In the genomic region with DNA sequence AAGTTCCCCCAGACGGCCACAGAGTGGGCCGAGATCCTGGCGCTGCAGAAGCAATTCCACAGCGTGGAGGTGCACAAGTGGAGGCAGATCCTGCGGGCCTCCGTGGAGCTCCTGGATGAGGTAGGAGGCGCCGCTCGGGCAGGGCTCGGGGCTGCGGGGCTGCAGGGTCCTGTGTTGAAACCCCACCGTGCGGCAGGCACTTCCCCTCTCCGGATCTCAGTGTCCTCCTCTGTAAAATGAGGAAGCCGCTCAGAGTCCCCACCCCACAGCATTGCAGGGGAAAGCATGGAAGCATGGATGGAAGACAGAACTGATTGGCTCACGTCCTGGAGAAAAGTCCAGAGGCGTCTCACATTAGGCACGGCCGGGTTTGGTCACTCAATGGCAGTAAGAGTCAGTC, we compare ENCODE assay signal across 13 cellular contexts. TPM values are rescaled to one million over a fixed set of nuclear protein-coding genes. Genes with fewer than 3 reads are reported as not detected.
"Had no signal": no experiment of that assay in that cellular context is flagged by ENCODE, and none has a peak within 500 bp of the region (broad histone marks: within the 10 kb centered on the region; RNA-seq: fewer than 3 reads in every experiment).

No MANE protein-coding gene starts in this region.

- H3K4me3 ChIP-seq: colonic mucosa, gastrocnemius medialis had no signal

- H3K9me3 ChIP-seq: colonic mucosa, gastrocnemius medialis had no signal

- H3K4me1 ChIP-seq: colonic mucosa had no signal

- H3K36me3 ChIP-seq: colonic mucosa had no signal

- ATAC-seq: activated CD4-positive, alpha-beta T cell treated with anti-CD3 and anti-CD28 coated beads for 36 hours; activated CD8-positive, alpha-beta memory T cell treated with anti-CD3 and anti-CD28 coated beads, Interleukin-2, amount 10 ng/mL, durations not matched to agents 7 days and 5 days; activated T-helper 17 cell treated with anti-CD3 and anti-CD28 coated beads, Interleukin-2, amount 50 U/mL, for 72 hours; esophagus mucosa; gastrocnemius medialis; WTC11 had no signal

- H3K27me3 ChIP-seq: colonic mucosa, gastrocnemius medialis had no signal

- DNase-seq: activated CD4-positive, alpha-beta T cell treated with anti-CD3 and anti-CD28 coated beads for 36 hours; activated CD4-positive, alpha-beta T cell treated with anti-CD3 and anti-CD28 coated beads, Interleukin-2, amount 50 U/mL, for 48 hours; activated CD8-positive, alpha-beta memory T cell treated with anti-CD3 and anti-CD28 coated beads, Interleukin-2, amount 10 ng/mL, durations not matched to agents 7 days and 5 days; activated naive CD4-positive, alpha-beta T cell treated with Interleukin-2 at 50 U/mL for 16 hours; activated naive CD8-positive, alpha-beta T cell treated with anti-CD3 and anti-CD28 coated beads, Interleukin-2, amount 10 ng/mL, durations not matched to agents 7 days and 5 days; central memory CD4-positive, alpha-beta T cell; colonic mucosa; gastrocnemius medialis; trophoblast cell had no signal

- H3K27ac ChIP-seq: colonic mucosa had no signal

RNA-seq across cellular contexts. Expression of gene HPN, which starts 18.1 kb away (rescaled TPM):
- total RNA-seq: activated CD8-positive, alpha-beta memory T cell treated with anti-CD3 and anti-CD28 coated beads, Interleukin-2, amount 10 ng/mL, durations not matched to agents 7 days and 5 days; esophagus mucosa; temporal lobe had no signal
